ENCODE assay signal across 14 cellular contexts in the genomic region with DNA sequence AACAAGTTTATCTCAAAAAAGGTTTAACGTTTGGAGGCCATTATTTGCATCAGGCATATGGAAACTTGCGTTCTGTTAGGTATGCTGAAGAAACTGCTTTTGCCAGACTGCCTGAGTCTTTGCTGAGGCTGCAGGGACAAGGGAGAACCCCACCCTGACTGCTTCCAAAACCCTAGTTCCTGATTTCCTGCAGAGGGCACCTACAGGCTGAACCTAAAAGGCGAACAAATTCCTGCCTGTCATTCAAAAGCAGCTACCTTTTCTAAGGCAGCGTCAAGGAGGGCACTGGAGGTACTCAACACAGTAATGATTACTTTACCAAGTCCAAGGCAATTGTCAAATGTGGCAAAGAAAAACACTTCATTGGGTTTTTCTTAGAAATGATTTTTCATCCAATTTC. TPM values are rescaled to one million over a fixed set of nuclear protein-coding genes. Genes with fewer than 3 reads are reported as not detected.
DNase-seq lines count a peak whose midpoint lies in the region; ATAC-seq and TF ChIP-seq lines count a peak whose summit lies in the region.
"Had no signal": no experiment of that assay in that cellular context is flagged by ENCODE, and none has a peak within 500 bp of the region (broad histone marks: within the 10 kb centered on the region; RNA-seq: fewer than 3 reads in every experiment).

No MANE protein-coding gene starts in this region.

- H3K79me2 ChIP-seq in mesendoderm (ENCODE audit: control insufficient read depth, insufficient read depth, low read length), result no peaks in the 10 kb centered on the region

- no CpG with 5 or more reads among the region's 4 CpGs for WGBS in mesendoderm (ENCODE audit: extremely low coverage, insufficient coverage, low lambda C conversion rate)

- in situ Hi-C loops in G401 (cut with HindIII; ENCODE audit: low sequenced_read_pairs), result no loop called here

- H3K4me3 Mint-ChIP-seq in WTC11, result peak overlapping the region; percentile 84
- H3K4me3 Mint-ChIP-seq in osteocyte (ENCODE audit: unreplicated experiment), result no peak overlapping the region

- no peak for ATAC-seq in WTC11

- H2BK15ac ChIP-seq in mesendoderm (replicated peaks; ENCODE audit: low read depth), result no peak overlapping the region

- H3K4me1 Mint-ChIP-seq in WTC11 (peaks cover 28% of the 10 kb centered on the region), osteocyte (ENCODE audit: unreplicated experiment) (peaks cover 29% of the 10 kb centered on the region)

- H3K27ac ChIP-seq in mesendoderm (ENCODE audit: low read depth, low read length), result no peak overlapping the region

- H3K27ac Mint-ChIP-seq in WTC11, result no peak overlapping the region
- H3K27ac Mint-ChIP-seq in osteocyte (ENCODE audit: unreplicated experiment), result no peak overlapping the region
- H3K27ac Mint-ChIP-seq: activated CD4-positive, alpha-beta memory T cell treated with anti-CD3 and anti-CD28 coated beads for 36 hours; activated naive CD4-positive, alpha-beta T cell treated with anti-CD3 and anti-CD28 coated beads, Interleukin-2, amount 50 U/mL, for 72 hours; dendritic cell treated with granulocyte-macrophage colony-stimulating factor and Interleukin-4, amounts not matched to agents 40 ng/mL and 50 ng/mL, for 4 days had no signal

- no peak overlapping the region for H3K4me3 ChIP-seq in mesendoderm (ENCODE audit: low read length)
- H3K4me3 ChIP-seq: lung had no signal

- no peak overlapping the region for H2BK5ac ChIP-seq in mesendoderm (ENCODE audit: low read length)

- H2AK5ac ChIP-seq in mesendoderm (ENCODE audit: low read length), result no peak overlapping the region

- H3K36me3 ChIP-seq in mesendoderm (ENCODE audit: control insufficient read depth, insufficient read depth, low read length), result no peaks in the 10 kb centered on the region

- H3K56ac ChIP-seq in mesendoderm (ENCODE audit: low read length), result no peak overlapping the region

- CTCF ChIA-PET in WTC11 (lab: Charles Lee), result interaction anchor here (0.6 to 8.0 kb wide), 8 partner anchors 76 to 638 kb away, joined by 3 to 470 read pairs (median 12); partner anchors contain the start of gene NFXL1

- H3K27me3 Mint-ChIP-seq in WTC11 (ENCODE audit: low read depth), result peaks cover 10% of the 10 kb centered on the region; the same call in 1 of the 2 replicates
- H3K27me3 Mint-ChIP-seq in osteocyte (ENCODE audit: unreplicated experiment), result no peaks in the 10 kb centered on the region

- H3K18ac ChIP-seq in mesendoderm (ENCODE audit: low read length), result no peak overlapping the region

- POLR2A ChIA-PET in WTC11 (lab: Charles Lee), result no interaction called here

- no peak overlapping the region for H3K4me2 ChIP-seq in mesendoderm (ENCODE audit: low read length)

- no peak overlapping the region for H4K8ac ChIP-seq in mesendoderm (ENCODE audit: low read depth, low read length)

- peak; percentile 27 for DNase-seq in DMS53 (lab: John Stamatoyannopoulos, UW)
- no peak for DNase-seq in DMS53 treated with DMSO at 0.1 percent for 48 hours (lab: John Stamatoyannopoulos, UW; ENCODE audit: unreplicated experiment)
- DNase-seq in G401 (ENCODE audit: low spot score), result peak; percentile 3
- DNase-seq in WTC11 (ENCODE audit: low spot score), result no peak
- peak; percentile 46 for DNase-seq in mesendoderm
- no peak for DNase-seq in AG20443 (ENCODE audit: low spot score)
- DNase-seq in activated effector memory CD4-positive, alpha-beta T cell treated with anti-CD3 and anti-CD28 coated beads, Interleukin-2, amount 50 U/mL, for 16 hours, result no peak
- no peak for DNase-seq in osteocyte (ENCODE audit: extremely low spot score, unreplicated experiment)
- DNase-seq: NCI-H1436 had no signal

- H3K23ac ChIP-seq in mesendoderm (ENCODE audit: low read length), result no peak overlapping the region

- peaks cover 4% of the 10 kb centered on the region for H3K9me3 Mint-ChIP-seq in WTC11
- H3K9me3 Mint-ChIP-seq in osteocyte (ENCODE audit: unreplicated experiment), result peaks cover 4% of the 10 kb centered on the region
- H3K9me3 Mint-ChIP-seq: activated CD4-positive, alpha-beta memory T cell treated with anti-CD3 and anti-CD28 coated beads for 36 hours; activated naive CD4-positive, alpha-beta T cell treated with anti-CD3 and anti-CD28 coated beads, Interleukin-2, amount 50 U/mL, for 72 hours; dendritic cell treated with granulocyte-macrophage colony-stimulating factor and Interleukin-4, amounts not matched to agents 40 ng/mL and 50 ng/mL, for 4 days had no signal

- no peak overlapping the region for H3K9ac ChIP-seq in mesendoderm (ENCODE audit: low read length)

- H3K4ac ChIP-seq in mesendoderm (ENCODE audit: low read depth, low read length), result no peak overlapping the region

- no peaks in the 10 kb centered on the region for H3K27me3 ChIP-seq in mesendoderm (ENCODE audit: insufficient read depth, low read length, poor library complexity)

- H3K36me3 Mint-ChIP-seq in WTC11 (peaks cover under 1% of the 10 kb centered on the region; the same call in 1 of the 2 replicates), osteocyte (ENCODE audit: unreplicated experiment) (peaks cover 2% of the 10 kb centered on the region)
- H3K36me3 Mint-ChIP-seq: activated CD4-positive, alpha-beta memory T cell treated with anti-CD3 and anti-CD28 coated beads for 36 hours; activated naive CD4-positive, alpha-beta T cell treated with anti-CD3 and anti-CD28 coated beads, Interleukin-2, amount 50 U/mL, for 72 hours had no signal

- H4K5ac ChIP-seq in mesendoderm (ENCODE audit: low read length), result no peak overlapping the region

- TF ChIP-seq CTCF in WTC11 (IDR thresholded peaks at IDR 0.05) (no peak), osteocyte (IDR thresholded peaks at IDR 0.05) (no peak)

- H3K4me1 ChIP-seq in mesendoderm (ENCODE audit: control insufficient read depth, low read depth, low read length), result peaks cover 5% of the 10 kb centered on the region

- H3K79me1 ChIP-seq in mesendoderm (ENCODE audit: low read length), result no peaks in the 10 kb centered on the region

- no peak overlapping the region for H2BK120ac ChIP-seq in mesendoderm (ENCODE audit: low read depth, low read length)

TF ChIP-seq in WTC11, 78 proteins besides CTCF, POLR2A, EP300 and RAD21 (continues in another document):
- TF ChIP-seq E2F5 (CRISPR knock-in tag; IDR thresholded peaks at IDR 0.05), result no peak
- TF ChIP-seq ZNF416 (CRISPR knock-in tag; IDR thresholded peaks at IDR 0.05), result no peak
- TF ChIP-seq, protein P1, sequence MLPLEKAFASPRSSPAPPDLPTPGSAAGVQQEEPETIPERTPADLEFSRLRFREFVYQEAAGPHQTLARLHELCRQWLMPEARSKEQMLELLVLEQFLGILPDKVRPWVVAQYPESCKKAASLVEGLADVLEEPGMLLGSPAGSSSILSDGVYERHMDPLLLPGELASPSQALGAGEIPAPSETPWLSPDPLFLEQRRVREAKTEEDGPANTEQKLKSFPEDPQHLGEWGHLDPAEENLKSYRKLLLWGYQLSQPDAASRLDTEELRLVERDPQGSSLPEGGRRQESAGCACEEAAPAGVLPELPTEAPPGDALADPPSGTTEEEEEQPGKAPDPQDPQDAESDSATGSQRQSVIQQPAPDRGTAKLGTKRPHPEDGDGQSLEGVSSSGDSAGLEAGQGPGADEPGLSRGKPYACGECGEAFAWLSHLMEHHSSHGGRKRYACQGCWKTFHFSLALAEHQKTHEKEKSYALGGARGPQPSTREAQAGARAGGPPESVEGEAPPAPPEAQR (CRISPR knock-in tag; IDR thresholded peaks at IDR 0.05), result no peak
- TF ChIP-seq NFATC4 (CRISPR knock-in tag; IDR thresholded peaks at IDR 0.05), result no peak
- TF ChIP-seq, protein P2, sequence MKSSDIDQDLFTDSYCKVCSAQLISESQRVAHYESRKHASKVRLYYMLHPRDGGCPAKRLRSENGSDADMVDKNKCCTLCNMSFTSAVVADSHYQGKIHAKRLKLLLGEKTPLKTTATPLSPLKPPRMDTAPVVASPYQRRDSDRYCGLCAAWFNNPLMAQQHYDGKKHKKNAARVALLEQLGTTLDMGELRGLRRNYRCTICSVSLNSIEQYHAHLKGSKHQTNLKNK (CRISPR knock-in tag; IDR thresholded peaks at IDR 0.05), result no peak
- TF ChIP-seq CREB1 (CRISPR knock-in tag; IDR thresholded peaks at IDR 0.05), result no peak
- TF ChIP-seq, protein P3, sequence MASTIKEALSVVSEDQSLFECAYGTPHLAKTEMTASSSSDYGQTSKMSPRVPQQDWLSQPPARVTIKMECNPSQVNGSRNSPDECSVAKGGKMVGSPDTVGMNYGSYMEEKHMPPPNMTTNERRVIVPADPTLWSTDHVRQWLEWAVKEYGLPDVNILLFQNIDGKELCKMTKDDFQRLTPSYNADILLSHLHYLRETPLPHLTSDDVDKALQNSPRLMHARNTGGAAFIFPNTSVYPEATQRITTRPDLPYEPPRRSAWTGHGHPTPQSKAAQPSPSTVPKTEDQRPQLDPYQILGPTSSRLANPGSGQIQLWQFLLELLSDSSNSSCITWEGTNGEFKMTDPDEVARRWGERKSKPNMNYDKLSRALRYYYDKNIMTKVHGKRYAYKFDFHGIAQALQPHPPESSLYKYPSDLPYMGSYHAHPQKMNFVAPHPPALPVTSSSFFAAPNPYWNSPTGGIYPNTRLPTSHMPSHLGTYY (CRISPR knock-in tag; IDR thresholded peaks at IDR 0.05), result no peak
- no peak for TF ChIP-seq PRRX2 (CRISPR knock-in tag; IDR thresholded peaks at IDR 0.05)
- TF ChIP-seq SOX15 (CRISPR knock-in tag; IDR thresholded peaks at IDR 0.05), result no peak
- TF ChIP-seq NFE2L1 (CRISPR knock-in tag; IDR thresholded peaks at IDR 0.05), result no peak
- no peak for TF ChIP-seq TEAD4 (CRISPR knock-in tag; IDR thresholded peaks at IDR 0.05)
- no peak for TF ChIP-seq GTF2I (CRISPR knock-in tag; conservative IDR thresholded peaks at IDR 0.05)
- TF ChIP-seq RELA (CRISPR knock-in tag; IDR thresholded peaks at IDR 0.05; ENCODE audit: borderline replicate concordance), result no peak

RNA-seq across cellular contexts. Expression of gene CORIN, which starts 0.6 kb away (rescaled TPM):
- not detected in 2 replicates for total RNA-seq in G401 (2014; rRNA removed; shearing (Covaris generic))
- total RNA-seq in WTC11 (2021) (0.14 to 0.33 TPM (median 0.25 TPM) in 3 replicates), osteocyte (1.6 and 2.6 TPM in 2 replicates)
- 0.13 TPM for polyA plus RNA-seq in mesendoderm (2013, experiment 1 of 2)
- 0.07 TPM for polyA plus RNA-seq in mesendoderm (2013, experiment 2 of 2)
- total RNA-seq: A172 had no signal

Comparison
In these comparisons a context has a peak if more than half of its experiments do, and no peak if none do; other contexts are left out.
1. DNase-seq: peak in DMS53 (single experiment), G401 (single experiment) and mesendoderm (single experiment); none in DMS53 treated with DMSO at 0.1 percent for 48 hours (single experiment), WTC11 (single experiment), AG20443 (single experiment), activated effector memory CD4-positive, alpha-beta T cell treated with anti-CD3 and anti-CD28 coated beads, Interleukin-2, amount 50 U/mL, for 16 hours (single experiment) and osteocyte (single experiment).